8 cellular contexts compared by ENCODE assay signal in genomic region chr2:189580662-189581353, GRCh38. TPM values are rescaled to one million over a fixed set of nuclear protein-coding genes. Genes with fewer than 3 reads are reported as not detected.
A peak's percentile ranks its signal among the peaks of the same experiment; 100 is the strongest.
DNase-seq lines count a peak whose midpoint lies in the region; ATAC-seq and TF ChIP-seq lines count a peak whose summit lies in the region.

Gene SLC40A1 (minus strand): TSS chr2:189580786. CDS start chr2:189580460, 326 bp downstream.

- peaks cover 13 to 14% of the 10 kb centered on the region in 2 donors for H3K4me1 Mint-ChIP-seq in natural killer cell treated with Interleukin-12 subunit alpha and Interleukin-12 subunit beta and Interleukin-15 and Interleukin-18, amount 100 ng/mL, for 72 hours (ENCODE audit: low read depth in 2 of 2)

- peaks cover 36 to 71% of the 10 kb centered on the region in 2 donors for H3K27me3 Mint-ChIP-seq in natural killer cell treated with Interleukin-12 subunit alpha and Interleukin-12 subunit beta and Interleukin-15 and Interleukin-18, amount 100 ng/mL, for 72 hours

- no peaks in the 10 kb centered on the region for H3K9me2 ChIP-seq in PC-9 (ENCODE audit: insufficient read depth)

- POLR2A ChIA-PET in PC-9 (lab: Charles Lee; ENCODE audit: unreplicated experiment), result interaction anchor here (0.5 to 1.6 kb wide), 5 partner anchors 99 to 1367 kb away, joined by 3 to 6 read pairs (median 3); partner anchors contain the start of gene OSGEPL1

- H3K9me3 ChIP-seq in PC-9 (ENCODE audit: insufficient read depth, low read depth), result no peaks in the 10 kb centered on the region
- H3K9me3 ChIP-seq in stomach, result no peaks in the 10 kb centered on the region

- peak in 2 of 4 donors; percentile 5 to 62 for TF ChIP-seq POLR2A in stomach (IDR thresholded peaks at IDR 0.05)

- BruUV-seq in PC-9 (replicated peaks; lab: Mats Ljungman, UMichigan), result no TSS peak

- no peak for TF ChIP-seq EP300 in stomach (IDR thresholded peaks at IDR 0.05)

- no peak for TF ChIP-seq CTCF in PC-9 (conservative IDR thresholded peaks at IDR 0.05)
- TF ChIP-seq CTCF in fibroblast of pulmonary artery (IDR thresholded peaks at IDR 0.05; ENCODE audit: low read length, missing control alignments), result no peak
- TF ChIP-seq CTCF in stomach (IDR thresholded peaks at IDR 0.05), result no peak

- DNase-seq in NCI-H2029 (lab: John Stamatoyannopoulos, UW), result peak; percentile 19
- no peak for DNase-seq in NCI-H2029 treated with DMSO at 0.1 percent for 48 hours (lab: John Stamatoyannopoulos, UW)
- peak; percentile 53 to 76 for DNase-seq in PC-9
- peak; percentile 67 for DNase-seq in activated T-helper 9 cell treated with anti-CD3 and anti-CD28 coated beads, Interleukin-2, amount 50 U/mL, for 16 hours (ENCODE audit: low read depth)
- peak; percentile 59 for DNase-seq in fibroblast of pulmonary artery (ENCODE audit: low read depth)
- DNase-seq in natural killer cell treated with Interleukin-12 subunit alpha and Interleukin-12 subunit beta and Interleukin-15 and Interleukin-18, amount 100 ng/mL, for 72 hours (ENCODE audit: low spot score), result no peak
- DNase-seq in stomach, result peak; percentile 87

- H3K4me2 ChIP-seq in PC-9, result peak within 1 kb of the TSS; percentile 86

- H3K79me2 ChIP-seq in PC-9 (ENCODE audit: low read depth), result no peaks in the 10 kb centered on the region

- H3K4me3 ChIP-seq in PC-9, result peak within 1 kb of the TSS; percentile 73
- H3K4me3 ChIP-seq in fibroblast of pulmonary artery (replicated peaks; ENCODE audit: low read depth, low read length), result peak within 1 kb of the TSS; percentile 54
- peak within 1 kb of the TSS; percentile 58 to 74 (median 66) for H3K4me3 ChIP-seq in stomach

- 0 to 1% (median 0%) methylated on average over 42 to 78 of the region's 78 CpGs for WGBS in stomach, 5 donors

- ATAC-seq in HG03378 (IDR thresholded peaks at IDR 0.05; ENCODE audit: unreplicated experiment), result peak; percentile 38
- ATAC-seq in natural killer cell treated with Interleukin-12 subunit alpha and Interleukin-12 subunit beta and Interleukin-15 and Interleukin-18, amount 100 ng/mL, for 72 hours, result peak; percentile 88 to 90

- no peaks in the 10 kb centered on the region for H4K20me1 ChIP-seq in PC-9 (ENCODE audit: insufficient read depth)

- no peaks in the 10 kb centered on the region for H3K36me3 ChIP-seq in PC-9 (ENCODE audit: low read depth)
- H3K36me3 ChIP-seq in stomach, result peaks cover 0 to 5% (median 0%) of the 10 kb centered on the region in 4 donors

- peak within 1 kb of the TSS; percentile 99 for H2AFZ ChIP-seq in PC-9

- no peaks in the 10 kb centered on the region for H3K27me3 ChIP-seq in PC-9 (ENCODE audit: insufficient read depth, low read depth)
- H3K27me3 ChIP-seq in stomach, result no peaks in the 10 kb centered on the region

- H3K27ac ChIP-seq in PC-9 (peak within 1 kb of the TSS; percentile 60), stomach (peak within 1 kb of the TSS; percentile 91 to 98 (median 95))

- peak within 1 kb of the TSS; percentile 82 for H3K4me3 Mint-ChIP-seq in natural killer cell treated with Interleukin-12 subunit alpha and Interleukin-12 subunit beta and Interleukin-15 and Interleukin-18, amount 100 ng/mL, for 72 hours

- H3K27ac Mint-ChIP-seq in natural killer cell treated with Interleukin-12 subunit alpha and Interleukin-12 subunit beta and Interleukin-15 and Interleukin-18, amount 100 ng/mL, for 72 hours, result no peak within 1 kb of the TSS

- no peaks in the 10 kb centered on the region for H3K36me3 Mint-ChIP-seq in natural killer cell treated with Interleukin-12 subunit alpha and Interleukin-12 subunit beta and Interleukin-15 and Interleukin-18, amount 100 ng/mL, for 72 hours

- H3K4me1 ChIP-seq in PC-9 (replicated peaks; ENCODE audit: insufficient read depth), result peaks cover 21% of the 10 kb centered on the region
- peaks cover 38 to 53% (median 48%) of the 10 kb centered on the region in 4 donors for H3K4me1 ChIP-seq in stomach

- CTCF ChIA-PET in PC-9 (lab: Charles Lee), result interaction anchor here (0.7 kb wide), 1 partner anchor 8 kb away, joined by 3 read pairs; no protein-coding TSS in a partner anchor

- intact Hi-C loops in PC-9 (cut with micrococcal nuclease; ENCODE audit: unreplicated experiment) (loop anchor here (1.0 kb wide), 2 partner anchors 32 to 80 kb away; partner anchors contain the start of gene ASNSD1), stomach (cut with DNase I; ENCODE audit: low total_unique reads) (no loop called here)

- H3K9me3 Mint-ChIP-seq in natural killer cell treated with Interleukin-12 subunit alpha and Interleukin-12 subunit beta and Interleukin-15 and Interleukin-18, amount 100 ng/mL, for 72 hours, result no peaks in the 10 kb centered on the region

- peaks cover 13% of the 10 kb centered on the region; the same call in 1 of the 2 replicates for H3F3A ChIP-seq in PC-9 (ENCODE audit: insufficient read depth, low read depth)

RNA-seq across cellular contexts. Expression of gene SLC40A1, which starts in this region (rescaled TPM):
- total RNA-seq in PC-9 (2021), result 8.0 and 8.2 TPM in 2 replicates
- total RNA-seq in natural killer cell treated with Interleukin-12 subunit alpha and Interleukin-12 subunit beta and Interleukin-15 and Interleukin-18, amount 100 ng/mL, for 72 hours, result under 1 TPM; 0.10 to 0.47 TPM
- total RNA-seq in stomach, result 100 to 1,000 TPM in 3 of 5 donors, 10 to 100 TPM in 2; 60.7 to 147 (median 104) TPM
- polyA plus RNA-seq in stomach, result 10 to 100 TPM; 21.3 to 72.3 (median 65.5) TPM

Comparison
In these comparisons a context has a peak if more than half of its experiments do, and no peak if none do; other contexts are left out.
1. DNase-seq: peak in NCI-H2029 (single experiment), PC-9 (2 of 2), activated T-helper 9 cell treated with anti-CD3 and anti-CD28 coated beads, Interleukin-2, amount 50 U/mL, for 16 hours (single experiment), fibroblast of pulmonary artery (single experiment) and stomach (single experiment); none in NCI-H2029 treated with DMSO at 0.1 percent for 48 hours (single experiment) and natural killer cell treated with Interleukin-12 subunit alpha and Interleukin-12 subunit beta and Interleukin-15 and Interleukin-18, amount 100 ng/mL, for 72 hours (single experiment).
2. Peak in ATAC-seq in natural killer cell treated with Interleukin-12 subunit alpha and Interleukin-12 subunit beta and Interleukin-15 and Interleukin-18, amount 100 ng/mL, for 72 hours; RNA of the gene not detected or under 1 TPM.
3. Peak in every context shown above with its lines, with median percentiles within 50 percentile points of each other: H3K4me3 ChIP-seq.